ENCODE assay signal across 8 cellular contexts in genomic region chr4:102867278-102868152, GRCh38. TPM values are rescaled to one million over a fixed set of nuclear protein-coding genes. Genes with fewer than 3 reads are reported as not detected.
A peak's percentile ranks its signal among the peaks of the same experiment; 100 is the strongest.
DNase-seq lines count a peak whose midpoint lies in the region; ATAC-seq and TF ChIP-seq lines count a peak whose summit lies in the region.

No MANE protein-coding gene starts in this region.

- peak overlapping the region; percentile 99 for H3K27ac Mint-ChIP-seq in activated CD8-positive, alpha-beta memory T cell treated with anti-CD3 and anti-CD28 coated beads, Interleukin-2, amount 10 ng/mL, durations not matched to agents 7 days and 5 days

- peak overlapping the region; percentile 75 to 86 (median 76) for H3K4me3 ChIP-seq in gastrocnemius medialis

- H3K4me3 Mint-ChIP-seq in activated CD8-positive, alpha-beta memory T cell treated with anti-CD3 and anti-CD28 coated beads, Interleukin-2, amount 10 ng/mL, durations not matched to agents 7 days and 5 days: peak overlapping the region; percentile 90

- CTCF ChIA-PET in activated CD8-positive, alpha-beta memory T cell treated with anti-CD3 and anti-CD28 coated beads, Interleukin-2, amount 10 ng/mL, durations not matched to agents 7 days and 5 days (lab: Charles Lee): interaction anchor here (3.2 to 5.4 kb wide), 2 partner anchors 39 to 43 kb away, joined by 14 to 36 read pairs; partner anchors contain the start of gene UBE2D3

- in situ Hi-C loops in gastrocnemius medialis (cut with MboI; ENCODE audit: low sequenced_read_pairs in 4 of 4): loop anchor here in 1 of 4 donors (25.0 kb wide), 1 partner anchor 105 kb away; the partner anchor contains the start of gene MANBA
- in situ Hi-C loops in G401 (cut with HindIII; ENCODE audit: low sequenced_read_pairs): no loop called here

- intact Hi-C loops in gastrocnemius medialis (cut with DNase I; ENCODE audit: low total_unique reads): loop anchor here (2.0 to 10.0 kb wide), 6 partner anchors 107 to 433 kb away; partner anchors contain the start of genes BDH2, MANBA, NFKB1 and SLC9B1

- no peaks in the 10 kb centered on the region for H3K27me3 ChIP-seq in gastrocnemius medialis

- TF ChIP-seq CTCF in gastrocnemius medialis (IDR thresholded peaks at IDR 0.05 in 4 of 5, conservative IDR thresholded peaks at IDR 0.05 in 1 of 5): no peak

- peaks cover 50% of the 10 kb centered on the region for H3K4me1 Mint-ChIP-seq in activated CD8-positive, alpha-beta memory T cell treated with anti-CD3 and anti-CD28 coated beads, Interleukin-2, amount 10 ng/mL, durations not matched to agents 7 days and 5 days

- H3K36me3 ChIP-seq in gastrocnemius medialis: no peaks in the 10 kb centered on the region

- no peaks in the 10 kb centered on the region for H3K9me3 ChIP-seq in gastrocnemius medialis

- H3K4me1 ChIP-seq in gastrocnemius medialis: peaks cover 10 to 15% of the 10 kb centered on the region in 2 donors

- no peak for TF ChIP-seq POLR2A in gastrocnemius medialis (IDR thresholded peaks at IDR 0.05)

- DNase-seq in activated CD8-positive, alpha-beta memory T cell treated with anti-CD3 and anti-CD28 coated beads, Interleukin-2, amount 10 ng/mL, durations not matched to agents 7 days and 5 days: peak; percentile 42
- DNase-seq in activated CD8-positive, alpha-beta memory T cell treated with anti-CD3 and anti-CD28 coated beads, Interleukin-2, amount 50 U/mL, for 4 hours: no peak
- peak; percentile 45 for DNase-seq in RPMI7951 (ENCODE audit: low read depth)
- DNase-seq in epithelial cell of prostate (ENCODE audit: low read depth, low spot score): no peak
- DNase-seq in gastrocnemius medialis: no peak
- DNase-seq in G401 (ENCODE audit: low spot score): no peak
- DNase-seq in DMS114 treated with DMSO at 0.1 percent for 48 hours (lab: John Stamatoyannopoulos, UW; ENCODE audit: unreplicated experiment): no peak
- no peak for DNase-seq in ecto neural progenitor cell (ENCODE audit: low spot score)

- H3K27ac ChIP-seq in epithelial cell of prostate (peak overlapping the region; percentile 85), gastrocnemius medialis (peak overlapping the region; percentile 90 to 98 (median 92))

- H3K36me3 Mint-ChIP-seq in activated CD8-positive, alpha-beta memory T cell treated with anti-CD3 and anti-CD28 coated beads, Interleukin-2, amount 10 ng/mL, durations not matched to agents 7 days and 5 days: peaks cover 42% of the 10 kb centered on the region

- no peak for ATAC-seq in activated CD8-positive, alpha-beta memory T cell treated with anti-CD3 and anti-CD28 coated beads, Interleukin-2, amount 10 ng/mL, durations not matched to agents 7 days and 5 days
- ATAC-seq in gastrocnemius medialis: no peak

- no peaks in the 10 kb centered on the region for H3K27me3 Mint-ChIP-seq in activated CD8-positive, alpha-beta memory T cell treated with anti-CD3 and anti-CD28 coated beads, Interleukin-2, amount 10 ng/mL, durations not matched to agents 7 days and 5 days

- H3K9me3 Mint-ChIP-seq in activated CD8-positive, alpha-beta memory T cell treated with anti-CD3 and anti-CD28 coated beads, Interleukin-2, amount 10 ng/mL, durations not matched to agents 7 days and 5 days (ENCODE audit: low read depth): peaks cover 2% of the 10 kb centered on the region

RNA-seq across cellular contexts. Expression of gene CISD2, which starts 1.3 kb away (rescaled TPM):
- total RNA-seq in activated CD8-positive, alpha-beta memory T cell treated with anti-CD3 and anti-CD28 coated beads, Interleukin-2, amount 10 ng/mL, durations not matched to agents 7 days and 5 days: 10 to 100 TPM; 31.9 to 42.3 TPM
- total RNA-seq in RPMI7951 (2014; rRNA removed; shearing (Covaris generic)): 56.1 and 67.0 TPM in 2 replicates
- 1 to 10 TPM; 3.8 to 8.9 (median 5.3) TPM for total RNA-seq in gastrocnemius medialis
- 72.7 and 80.0 TPM in 2 replicates for total RNA-seq in G401 (2014; rRNA removed; shearing (Covaris generic))

RNA-seq across cellular contexts. Expression of gene UBE2D3, which starts 40.2 kb away (rescaled TPM):
- 100 to 1,000 TPM; 357 to 421 TPM for total RNA-seq in activated CD8-positive, alpha-beta memory T cell treated with anti-CD3 and anti-CD28 coated beads, Interleukin-2, amount 10 ng/mL, durations not matched to agents 7 days and 5 days
- 337 and 386 TPM in 2 replicates for total RNA-seq in RPMI7951 (2014; rRNA removed; shearing (Covaris generic))
- total RNA-seq in gastrocnemius medialis: 100 to 1,000 TPM; 350 to 562 (median 392) TPM
- total RNA-seq in G401 (2014; rRNA removed; shearing (Covaris generic)): 460 and 522 TPM in 2 replicates

Comparison
In these comparisons a context has a peak if more than half of its experiments do, and no peak if none do; other contexts are left out.
1. DNase-seq: peak in activated CD8-positive, alpha-beta memory T cell treated with anti-CD3 and anti-CD28 coated beads, Interleukin-2, amount 10 ng/mL, durations not matched to agents 7 days and 5 days (single experiment) and RPMI7951 (single experiment); none in activated CD8-positive, alpha-beta memory T cell treated with anti-CD3 and anti-CD28 coated beads, Interleukin-2, amount 50 U/mL, for 4 hours (single experiment), epithelial cell of prostate (single experiment), gastrocnemius medialis (0 of 2), G401 (single experiment), DMS114 treated with DMSO at 0.1 percent for 48 hours (single experiment) and ecto neural progenitor cell (single experiment).